ENCODE assay signal across 11 cellular contexts in genomic region chr15:66670698-66671580, GRCh38. TPM values are rescaled to one million over a fixed set of nuclear protein-coding genes. Genes with fewer than 3 reads are reported as not detected.
A peak's percentile ranks its signal among the peaks of the same experiment; 100 is the strongest.
DNase-seq lines count a peak whose midpoint lies in the region; ATAC-seq and TF ChIP-seq lines count a peak whose summit lies in the region.
"Had no signal": no experiment of that assay in that cellular context is flagged by ENCODE, and none has a peak within 500 bp of the region (broad histone marks: within the 10 kb centered on the region; RNA-seq: fewer than 3 reads in every experiment).

No MANE protein-coding gene starts in this region.

- TF ChIP-seq POLR2A in stomach (IDR thresholded peaks at IDR 0.05): no peak

- DNase-seq in NCI-H2081 (lab: John Stamatoyannopoulos, UW) (peak; percentile 27 to 37), NCI-H2081 treated with DMSO at 0.1 percent for 48 hours (lab: John Stamatoyannopoulos, UW) (no peak), NCI-H82 treated with DMSO at 0.1 percent for 48 hours (lab: John Stamatoyannopoulos, UW; ENCODE audit: unreplicated experiment) (peak; percentile 31), hepatocyte (ENCODE audit: low spot score) (peak; percentile 79), stomach (peak; percentile 90), T-helper 1 cell (no peak)
- DNase-seq: ACHN, glutamatergic neuron had no signal

- H3K9me3 ChIP-seq in hepatocyte (ENCODE audit: low read depth) (no peaks in the 10 kb centered on the region), stomach (peaks cover 0 to 6% (median 2%) of the 10 kb centered on the region in 4 donors)
- H3K9me3 ChIP-seq: vagina had no signal

- H3K9me2 ChIP-seq in hepatocyte (replicated peaks; ENCODE audit: insufficient read depth): no peaks in the 10 kb centered on the region

- 53% methylated on average over 16 of the region's 23 CpGs for WGBS in hepatocyte (ENCODE audit: low lambda C conversion rate, missing lambda C conversion rate)
- 37 to 59% (median 48%) methylated on average over 19 to 23 of the region's 23 CpGs for WGBS in stomach, 5 donors

- no peaks in the 10 kb centered on the region for H3K79me2 ChIP-seq in hepatocyte

- peak overlapping the region; percentile 49 for H2AFZ ChIP-seq in hepatocyte

- no peaks in the 10 kb centered on the region for H3K36me3 ChIP-seq in hepatocyte (replicated peaks; ENCODE audit: insufficient read depth, low read depth)
- no peaks in the 10 kb centered on the region for H3K36me3 ChIP-seq in stomach
- H3K36me3 ChIP-seq: vagina had no signal

- no peak for TF ChIP-seq CTCF in hepatocyte (IDR thresholded peaks at IDR 0.05; ENCODE audit: poor library complexity)
- no peak for TF ChIP-seq CTCF in stomach (IDR thresholded peaks at IDR 0.05)

- no peak for TF ChIP-seq EP300 in stomach (IDR thresholded peaks at IDR 0.05)

- no peak for ATAC-seq in HG02852 (IDR thresholded peaks at IDR 0.05; ENCODE audit: unreplicated experiment)
- ATAC-seq in HG02623 (IDR thresholded peaks at IDR 0.05; ENCODE audit: unreplicated experiment): no peak

- H3K27me3 ChIP-seq in hepatocyte (no peaks in the 10 kb centered on the region), stomach (no peaks in the 10 kb centered on the region)
- H3K27me3 ChIP-seq: vagina had no signal

- no peak overlapping the region for H3K4me2 ChIP-seq in hepatocyte

- H3K4me1 ChIP-seq in hepatocyte (ENCODE audit: insufficient read depth): no peaks in the 10 kb centered on the region
- peaks cover 0 to 18% (median 0%) of the 10 kb centered on the region in 4 donors for H3K4me1 ChIP-seq in stomach
- H3K4me1 ChIP-seq: vagina had no signal

- H3K27ac ChIP-seq in hepatocyte (peak overlapping the region; percentile 40), stomach (no peak overlapping the region)
- H3K27ac ChIP-seq: vagina had no signal

- H4K20me1 ChIP-seq in hepatocyte (ENCODE audit: insufficient read depth, poor library complexity, severe bottlenecking): no peaks in the 10 kb centered on the region

- H3K4me3 ChIP-seq in hepatocyte: no peak overlapping the region
- no peak overlapping the region for H3K4me3 ChIP-seq in stomach
- H3K4me3 ChIP-seq: vagina had no signal

- intact Hi-C loops in stomach (cut with DNase I; ENCODE audit: low total_unique reads): no loop called here

RNA-seq across cellular contexts. Expression of gene SMAD6, which starts 31.1 kb away (rescaled TPM):
- total RNA-seq in hepatocyte (26.4 and 35.4 TPM in 2 replicates), stomach (100 to 1,000 TPM in 2 of 5 donors, 10 to 100 TPM in 3; 20.4 to 112 (median 76.4) TPM)
- polyA plus RNA-seq in hepatocyte (24.2 and 26.6 TPM in 2 replicates), stomach (1 to 10 TPM; 4.0 to 5.7 (median 4.6) TPM)

Comparison
In these comparisons a context has a peak if more than half of its experiments do, and no peak if none do; other contexts are left out.
1. DNase-seq: peak in NCI-H2081 (2 of 2), NCI-H82 treated with DMSO at 0.1 percent for 48 hours (single experiment), hepatocyte (single experiment) and stomach (single experiment); none in NCI-H2081 treated with DMSO at 0.1 percent for 48 hours (single experiment) and T-helper 1 cell (0 of 5).